Comparison of ENCODE assay signal across 20 cellular contexts in genomic region chr2:223528036-223528435, GRCh38.
DNase-seq lines count a peak whose midpoint lies in the region; ATAC-seq and TF ChIP-seq lines count a peak whose summit lies in the region.
"Had no signal": no experiment of that assay in that cellular context is flagged by ENCODE, and none has a peak within 500 bp of the region (broad histone marks: within the 10 kb centered on the region; RNA-seq: fewer than 3 reads in every experiment).

No MANE protein-coding gene starts in this region.

- H2AFZ ChIP-seq in fibroblast of lung (ENCODE audit: low read length) (no peak overlapping the region), osteoblast (ENCODE audit: low read length) (no peak overlapping the region), Karpas-422 (ENCODE audit: low read length) (no peak overlapping the region)

- H3K36me3 ChIP-seq in MG63 (no peaks in the 10 kb centered on the region), fibroblast of lung (ENCODE audit: control insufficient read depth, insufficient read depth, low read length) (no peaks in the 10 kb centered on the region), osteoblast (ENCODE audit: insufficient read depth, low read length) (no peaks in the 10 kb centered on the region), Karpas-422 (ENCODE audit: insufficient read depth, low read length) (no peaks in the 10 kb centered on the region)
- H3K36me3 ChIP-seq: BLaER1 treated with 17β-estradiol and CSF1 and Interleukin-3, amounts not matched to agents 10 nM and 100 nM; neutrophil had no signal

- TF ChIP-seq CTCF in fibroblast of lung (conservative IDR thresholded peaks at IDR 0.05 in 1 of 2, IDR thresholded peaks at IDR 0.05 in 1 of 2; ENCODE audit: low read depth in 1 of 2, low read length in 2 of 2) (no peak), osteoblast (IDR thresholded peaks at IDR 0.05; ENCODE audit: extremely low read depth, low read depth, low read length) (no peak)

- H3K79me2 ChIP-seq in fibroblast of lung (ENCODE audit: control insufficient read depth, insufficient read depth, low read length) = no peaks in the 10 kb centered on the region
- H3K79me2 ChIP-seq in osteoblast (ENCODE audit: insufficient read depth, low read length) = no peaks in the 10 kb centered on the region
- H3K79me2 ChIP-seq in Karpas-422 (ENCODE audit: low read length) = no peaks in the 10 kb centered on the region

- H3K9me2 ChIP-seq in Karpas-422 (replicated peaks; ENCODE audit: insufficient read depth, low read length) = no peaks in the 10 kb centered on the region

- DNase-seq in Daoy (ENCODE audit: low read depth) (peak; percentile 42), MG63 (peak; percentile 26), fibroblast of lung (ENCODE audit: low read depth in 2 of 2) (peak; percentile 80 to 91), osteoblast (ENCODE audit: insufficient read length, low spot score, missing footprints) (peak; percentile 53), Karpas-422 (no peak), COLO668 (lab: John Stamatoyannopoulos, UW; ENCODE audit: unreplicated experiment) (no peak), 8988T (no peak)
- DNase-seq: activated gamma-delta T cell treated with Interleukin-2 at 50 U/mL for 16 hours; DMS153; islet precursor cell; KBM-7; NCI-H1436; Right ventricle myocardium superior; stimulated activated CD4-positive, alpha-beta T cell treated with anti-CD3 and anti-CD28 coated beads, Interleukin-2, amount 100 ng/mL, for 48 hours; T-helper 17 cell had no signal

- no peak overlapping the region for H3K27ac ChIP-seq in fibroblast of lung (ENCODE audit: insufficient read depth, low read length)
- H3K27ac ChIP-seq in osteoblast (ENCODE audit: low read depth, low read length) = no peak overlapping the region
- no peak overlapping the region for H3K27ac ChIP-seq in Karpas-422 (ENCODE audit: low read length)
- H3K27ac ChIP-seq: BLaER1 treated with 17β-estradiol and CSF1 and Interleukin-3, amounts not matched to agents 10 nM and 100 nM; coronary artery; neutrophil had no signal

- H3K9ac ChIP-seq in fibroblast of lung (ENCODE audit: insufficient read depth, low read length) (no peak overlapping the region), Karpas-422 (ENCODE audit: low read length) (no peak overlapping the region)
- H3K9ac ChIP-seq: BLaER1 treated with 17β-estradiol and CSF1 and Interleukin-3, amounts not matched to agents 10 nM and 100 nM had no signal

- no peaks in the 10 kb centered on the region for H3K27me3 ChIP-seq in MG63
- H3K27me3 ChIP-seq in fibroblast of lung (ENCODE audit: control insufficient read depth, insufficient read depth, low read length) = no peaks in the 10 kb centered on the region
- H3K27me3 ChIP-seq in osteoblast (ENCODE audit: insufficient read depth, low read length) = no peaks in the 10 kb centered on the region
- no peaks in the 10 kb centered on the region for H3K27me3 ChIP-seq in Karpas-422 (ENCODE audit: low read length)
- H3K27me3 ChIP-seq: BLaER1 treated with 17β-estradiol and CSF1 and Interleukin-3, amounts not matched to agents 10 nM and 100 nM; neutrophil had no signal

- H3K4me3 ChIP-seq in MG63 (no peak overlapping the region), fibroblast of lung (replicated peaks in 1 of 4; ENCODE audit: control extremely low read depth in 1 of 4, insufficient read depth in 1 of 4, low read depth in 3 of 4, low read length in 4 of 4) (no peak overlapping the region), osteoblast (ENCODE audit: insufficient read depth, low read length) (no peak overlapping the region), Karpas-422 (ENCODE audit: low read length) (no peak overlapping the region)
- H3K4me3 ChIP-seq: BLaER1 treated with 17β-estradiol and CSF1 and Interleukin-3, amounts not matched to agents 10 nM and 100 nM; coronary artery had no signal

- H3K4me2 ChIP-seq in fibroblast of lung (ENCODE audit: extremely low read depth, insufficient read depth, low read length) (no peak overlapping the region), osteoblast (ENCODE audit: insufficient read depth, low read length) (no peak overlapping the region), Karpas-422 (ENCODE audit: low read depth, low read length, poor library complexity, severe bottlenecking) (no peak overlapping the region)
- H3K4me2 ChIP-seq: BLaER1 treated with 17β-estradiol and CSF1 and Interleukin-3, amounts not matched to agents 10 nM and 100 nM had no signal

- no peak for ATAC-seq in GM21723 (IDR thresholded peaks at IDR 0.05; ENCODE audit: unreplicated experiment)
- ATAC-seq: sciatic nerve, T-helper 17 cell had no signal

- H4K20me1 ChIP-seq in fibroblast of lung (ENCODE audit: control insufficient read depth, extremely low read depth, insufficient read depth, low read length) (no peaks in the 10 kb centered on the region), osteoblast (ENCODE audit: insufficient read depth, low read length) (no peaks in the 10 kb centered on the region), Karpas-422 (ENCODE audit: insufficient read depth, low read depth, low read length) (no peaks in the 10 kb centered on the region)
- H4K20me1 ChIP-seq: BLaER1 treated with 17β-estradiol and CSF1 and Interleukin-3, amounts not matched to agents 10 nM and 100 nM had no signal

- peaks cover 3% of the 10 kb centered on the region for H3K4me1 ChIP-seq in fibroblast of lung (ENCODE audit: control insufficient read depth, extremely low read depth, insufficient read depth, low read length)
- H3K4me1 ChIP-seq in osteoblast (ENCODE audit: insufficient read depth, low read length) = no peaks in the 10 kb centered on the region
- H3K4me1 ChIP-seq in Karpas-422 (ENCODE audit: low read length) = no peaks in the 10 kb centered on the region
- H3K4me1 ChIP-seq: BLaER1 treated with 17β-estradiol and CSF1 and Interleukin-3, amounts not matched to agents 10 nM and 100 nM had no signal

- H3K9me3 ChIP-seq in MG63 (no peaks in the 10 kb centered on the region), fibroblast of lung (ENCODE audit: control insufficient read depth, insufficient read depth, low read depth, low read length) (no peaks in the 10 kb centered on the region), osteoblast (ENCODE audit: low read depth, low read length) (no peaks in the 10 kb centered on the region), Karpas-422 (ENCODE audit: low read length) (no peaks in the 10 kb centered on the region)
- H3K9me3 ChIP-seq: neutrophil had no signal

Comparison
In these comparisons a context has a peak if more than half of its experiments do, and no peak if none do; other contexts are left out.
1. DNase-seq: peak in Daoy (single experiment), MG63 (single experiment), fibroblast of lung (2 of 2) and osteoblast (single experiment); none in Karpas-422 (single experiment), COLO668 (single experiment) and 8988T (single experiment).